ENCODE assay signal across 21 cellular contexts in the genomic region with DNA sequence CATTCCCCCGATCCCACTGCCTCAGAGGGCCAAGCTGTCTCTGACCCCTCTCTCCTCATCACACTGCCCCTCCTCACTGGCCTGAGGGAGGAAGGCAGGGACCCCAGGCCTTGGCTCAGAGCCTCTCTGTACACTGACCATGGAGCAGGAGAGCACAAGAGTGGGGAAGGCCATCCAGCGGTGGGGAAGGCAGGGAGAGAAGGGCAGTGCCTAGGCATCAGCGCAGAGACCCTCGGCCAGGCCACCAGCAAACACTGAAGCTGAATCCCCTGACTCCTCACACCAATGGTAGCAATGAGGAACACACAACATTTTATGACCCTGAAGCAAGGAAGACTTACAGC. TPM values are rescaled to one million over a fixed set of nuclear protein-coding genes. Genes with fewer than 3 reads are reported as not detected.
DNase-seq lines count a peak whose midpoint lies in the region; ATAC-seq, FAIRE-seq and TF ChIP-seq lines count a peak whose summit lies in the region.
"Had no signal": no experiment of that assay in that cellular context is flagged by ENCODE, and none has a peak within 500 bp of the region (broad histone marks: within the 10 kb centered on the region; RNA-seq: fewer than 3 reads in every experiment).

No MANE protein-coding gene starts in this region.

- no peak overlapping the region for H2AFZ ChIP-seq in osteoblast (ENCODE audit: low read length)

- H3K27ac Mint-ChIP-seq in T-helper 17 cell = peak overlapping the region; percentile 57
- H3K27ac Mint-ChIP-seq: B cell; CD8-positive, alpha-beta T cell had no signal

- no TSS peak for BruUV-seq in A673 (replicated peaks; lab: Mats Ljungman, UMichigan)

- intact Hi-C loops in A673 (cut with micrococcal nuclease; ENCODE audit: unreplicated experiment) = no loop called here

- CTCF ChIA-PET in A673 (lab: Charles Lee) = no interaction called here

- H3K27me3 Mint-ChIP-seq in T-helper 17 cell = peaks cover 38% of the 10 kb centered on the region

- H3K9me3 ChIP-seq in T-helper 17 cell (ENCODE audit: control insufficient read depth, low read length, poor library complexity, severe bottlenecking) (no peaks in the 10 kb centered on the region), osteoblast (ENCODE audit: low read depth, low read length) (no peaks in the 10 kb centered on the region), A673 (ENCODE audit: low read depth, low read length, poor library complexity, severe bottlenecking) (no peaks in the 10 kb centered on the region)
- H3K9me3 ChIP-seq: BLaER1 treated with 17β-estradiol and CSF1 and Interleukin-3, amounts not matched to agents 10 nM and 100 nM; HAP-1 had no signal

- no peak overlapping the region for H3K27ac ChIP-seq in osteoblast (ENCODE audit: low read depth, low read length)
- no peak overlapping the region for H3K27ac ChIP-seq in A673 (ENCODE audit: low read depth, low read length, poor library complexity, severe bottlenecking)
- H3K27ac ChIP-seq: 22Rv1; BLaER1 treated with 17β-estradiol and CSF1 and Interleukin-3, amounts not matched to agents 10 nM and 100 nM had no signal

- DNase-seq in D721Med (ENCODE audit: insufficient read length, low spot score) (peak; percentile 6), T-helper 17 cell (no peak), iPS-NIHi7 (ENCODE audit: extremely low spot score) (peak; percentile 3), osteoblast (ENCODE audit: insufficient read length, low spot score, missing footprints) (peak; percentile 62), A673 (ENCODE audit: low spot score) (no peak), hypothalamus (lab: John Stamatoyannopoulos, UW) (no peak)
- DNase-seq: Calu3; CD8-positive, alpha-beta T cell; DMS 273 treated with DMSO at 0.1 percent for 48 hours; DMS53; DND-41; EL; GOT3 had no signal

- ATAC-seq in T-helper 17 cell = no peak
- no peak for ATAC-seq in GM21786 (IDR thresholded peaks at IDR 0.05; ENCODE audit: unreplicated experiment)
- ATAC-seq: CD8-positive, alpha-beta T cell had no signal

- H3K4me1 ChIP-seq in osteoblast (ENCODE audit: insufficient read depth, low read length) (no peaks in the 10 kb centered on the region), A673 (ENCODE audit: insufficient read depth, low read length, poor library complexity, severe bottlenecking) (no peaks in the 10 kb centered on the region)
- H3K4me1 ChIP-seq: HAP-1 had no signal

- no peak overlapping the region for H3K4me2 ChIP-seq in osteoblast (ENCODE audit: insufficient read depth, low read length)
- H3K4me2 ChIP-seq: BLaER1 treated with 17β-estradiol and CSF1 and Interleukin-3, amounts not matched to agents 10 nM and 100 nM had no signal

- no peaks in the 10 kb centered on the region for H3K79me2 ChIP-seq in osteoblast (ENCODE audit: insufficient read depth, low read length)

- no peak for FAIRE-seq in D721Med (lab: Jason Lieb, UNC)
- FAIRE-seq: G401.6, GM12891, GM19239 had no signal

- H3K36me3 ChIP-seq in osteoblast (ENCODE audit: insufficient read depth, low read length) (no peaks in the 10 kb centered on the region), A673 (ENCODE audit: insufficient read depth, low read length, poor library complexity, severe bottlenecking) (no peaks in the 10 kb centered on the region)
- H3K36me3 ChIP-seq: BLaER1 treated with 17β-estradiol and CSF1 and Interleukin-3, amounts not matched to agents 10 nM and 100 nM had no signal

- H3K4me1 Mint-ChIP-seq in T-helper 17 cell = peaks cover 6% of the 10 kb centered on the region
- H3K4me1 Mint-ChIP-seq: B cell had no signal

- no peaks in the 10 kb centered on the region for H3K36me3 Mint-ChIP-seq in T-helper 17 cell (ENCODE audit: low read depth)
- H3K36me3 Mint-ChIP-seq: CD8-positive, alpha-beta T cell had no signal

- H3K4me3 Mint-ChIP-seq in T-helper 17 cell = no peak overlapping the region
- H3K4me3 Mint-ChIP-seq: B cell; CD8-positive, alpha-beta T cell had no signal

- TF ChIP-seq CTCF in D721Med (IDR thresholded peaks at IDR 0.05; ENCODE audit: insufficient read depth, missing control alignments) (no peak), osteoblast (IDR thresholded peaks at IDR 0.05; ENCODE audit: extremely low read depth, low read depth, low read length) (no peak), A673 (conservative IDR thresholded peaks at IDR 0.05; ENCODE audit: low read depth, low read length) (no peak)

- POLR2A ChIA-PET in A673 (lab: Charles Lee; ENCODE audit: low non-redundant PET) = no interaction called here

- no peak overlapping the region for H3K4me3 ChIP-seq in osteoblast (ENCODE audit: insufficient read depth, low read length)
- H3K4me3 ChIP-seq in A673 (ENCODE audit: low read depth, low read length, poor library complexity, severe bottlenecking) = no peak overlapping the region
- H3K4me3 ChIP-seq: BLaER1 treated with 17β-estradiol and CSF1 and Interleukin-3, amounts not matched to agents 10 nM and 100 nM; HAP-1 had no signal

- no peaks in the 10 kb centered on the region for H4K20me1 ChIP-seq in osteoblast (ENCODE audit: insufficient read depth, low read length)

- H3K27me3 ChIP-seq in osteoblast (ENCODE audit: insufficient read depth, low read length) = no peaks in the 10 kb centered on the region
- no peaks in the 10 kb centered on the region for H3K27me3 ChIP-seq in A673 (replicated peaks; ENCODE audit: insufficient read depth, low read depth, low read length, poor library complexity)
- H3K27me3 ChIP-seq: BLaER1 treated with 17β-estradiol and CSF1 and Interleukin-3, amounts not matched to agents 10 nM and 100 nM had no signal

RNA-seq across cellular contexts. Expression of a gene that starts 14.8 kb away (rescaled TPM):
- total RNA-seq in T-helper 17 cell (not detected), osteoblast (under 0.01 and 0.36 TPM in 2 replicates), A673 (2021) (1.6 and 2.6 TPM in 2 replicates)
- total RNA-seq: B cell had no signal

Comparison
In these comparisons a context has a peak if more than half of its experiments do, and no peak if none do; other contexts are left out.
1. DNase-seq: peak in D721Med (single experiment), iPS-NIHi7 (single experiment) and osteoblast (single experiment); none in T-helper 17 cell (0 of 3), A673 (single experiment) and hypothalamus (0 of 51).